Comparison of ENCODE assay signal across 8 cellular contexts in the genomic region with DNA sequence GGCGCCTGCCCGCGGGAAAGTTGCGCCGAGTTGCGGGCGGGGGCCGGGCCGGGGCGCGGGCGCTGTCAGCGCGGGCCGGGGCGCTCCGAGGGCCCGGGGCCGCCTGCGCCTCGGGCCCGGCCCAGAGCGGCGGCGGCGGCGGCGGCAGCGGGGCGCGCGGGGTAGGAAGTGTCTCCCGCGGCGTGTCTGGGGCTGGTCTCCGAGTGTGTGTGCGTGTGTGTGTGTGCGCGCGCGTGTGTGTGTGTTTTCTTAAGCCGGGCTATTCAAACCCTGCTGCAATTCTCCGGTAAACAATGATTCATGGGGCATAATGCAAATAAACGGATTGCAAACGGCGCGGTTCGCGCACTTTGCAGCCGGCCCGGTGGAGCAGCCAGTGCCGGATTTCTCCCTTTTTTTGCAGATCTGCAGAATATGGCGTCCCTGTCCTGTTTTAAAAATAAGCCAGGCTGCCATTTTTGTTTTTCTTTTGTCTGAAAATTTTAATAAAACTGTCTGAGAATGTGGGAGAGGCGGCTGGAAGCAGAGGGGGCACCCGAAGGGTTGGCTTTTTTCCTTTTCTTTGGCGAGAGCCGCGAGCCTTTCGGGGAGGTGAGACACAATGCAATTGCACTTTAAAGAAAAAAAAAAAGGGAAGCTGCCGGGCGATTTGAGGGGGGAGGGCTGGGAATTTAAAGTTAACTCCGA. TPM values are rescaled to one million over a fixed set of nuclear protein-coding genes. Genes with fewer than 3 reads are reported as not detected.
DNase-seq lines count a peak whose midpoint lies in the region; ATAC-seq and TF ChIP-seq lines count a peak whose summit lies in the region.

No MANE protein-coding gene starts in this region.

- TF ChIP-seq POLR2A in right lobe of liver (IDR thresholded peaks at IDR 0.05) = peak; percentile 64

- DNase-seq in EH (ENCODE audit: low read depth) = peak; percentile 78
- peak; percentile 70 for DNase-seq in NCI-H510A treated with DMSO at 0.1 percent for 48 hours (lab: John Stamatoyannopoulos, UW)
- DNase-seq in activated CD4-positive, alpha-beta T cell treated with anti-CD3 and anti-CD28 coated beads, Interleukin-2, amount 50 U/mL, for 4 hours = peak; percentile 50 to 57
- peak; percentile 15 to 73 for DNase-seq in dermis microvascular lymphatic vessel endothelial cell (ENCODE audit: low read depth in 2 of 2)
- peak; percentile 79 to 87 (median 87) for DNase-seq in right lobe of liver
- DNase-seq in stimulated activated CD4-positive, alpha-beta T cell treated with anti-CD3 and anti-CD28 coated beads, Interleukin-2, amount 100 ng/mL, for 48 hours = peak; percentile 43 to 45

- peak overlapping the region; percentile 30 to 62 (median 56) for H3K4me3 ChIP-seq in right lobe of liver

- WGBS in right lobe of liver (ENCODE audit: insufficient coverage, low coverage, low lambda C conversion rate, missing lambda C conversion rate) = 0% methylated on average over 20 of the region's 62 CpGs

- H3K9me3 ChIP-seq in right lobe of liver = no peaks in the 10 kb centered on the region

- ATAC-seq in HG02678 (IDR thresholded peaks at IDR 0.05; ENCODE audit: unreplicated experiment) (peak; percentile 47), right lobe of liver (peak; percentile 63 to 70 (median 66)), HG03039 (IDR thresholded peaks at IDR 0.05; ENCODE audit: unreplicated experiment) (no peak)

- no peaks in the 10 kb centered on the region for H3K36me3 ChIP-seq in right lobe of liver

- no peak for TF ChIP-seq CTCF in right lobe of liver (IDR thresholded peaks at IDR 0.05)

- intact Hi-C loops in right lobe of liver (cut with DNase I) = no loop called here

- H3K27ac ChIP-seq in right lobe of liver = peak overlapping the region; percentile 59 to 88 (median 84)

- H3K27me3 ChIP-seq in right lobe of liver = no peaks in the 10 kb centered on the region

- H3K4me1 ChIP-seq in right lobe of liver = peaks cover 0 to 19% (median 8%) of the 10 kb centered on the region in 4 donors

RNA-seq across cellular contexts. Expression of gene ZNF362, which starts 0.6 kb away (rescaled TPM):
- total RNA-seq in dermis microvascular lymphatic vessel endothelial cell = 5.4 and 10.9 TPM in 2 replicates
- 1 to 10 TPM; 3.4 to 8.4 (median 7.0) TPM for total RNA-seq in right lobe of liver
